Comparison of ENCODE assay signal across 16 cellular contexts in genomic region chr5:51389326-51389581, GRCh38. TPM values are rescaled to one million over a fixed set of nuclear protein-coding genes. Genes with fewer than 3 reads are reported as not detected.
DNase-seq lines count a peak whose midpoint lies in the region; TF ChIP-seq lines count a peak whose summit lies in the region.
"Had no signal": no experiment of that assay in that cellular context is flagged by ENCODE, and none has a peak within 500 bp of the region (broad histone marks: within the 10 kb centered on the region; RNA-seq: fewer than 3 reads in every experiment).

No MANE protein-coding gene starts in this region.

- H3K27ac ChIP-seq in HUES6 (ENCODE audit: low read depth, low read length) (no peak overlapping the region), GM23248 (no peak overlapping the region)
- H3K27ac ChIP-seq: gastrocnemius medialis had no signal

- no peak overlapping the region for H3K9ac ChIP-seq in HUES6 (ENCODE audit: low read length)
- no peak overlapping the region for H3K9ac ChIP-seq in GM23248

- no peaks in the 10 kb centered on the region for H3K9me3 Mint-ChIP-seq in neural crest cell

- TF ChIP-seq CTCF in BJ (IDR thresholded peaks at IDR 0.05; ENCODE audit: insufficient read depth, low read depth, low read length) (no peak), foreskin fibroblast (IDR thresholded peaks at IDR 0.05; ENCODE audit: low read depth, low read length) (no peak), neural crest cell (conservative IDR thresholded peaks at IDR 0.05) (no peak)

- H3K27me3 ChIP-seq in BJ (ENCODE audit: control insufficient read depth, insufficient read depth, low read length) = no peaks in the 10 kb centered on the region
- peaks cover 100% of the 10 kb centered on the region for H3K27me3 ChIP-seq in HUES6 (ENCODE audit: control insufficient read depth, insufficient read depth, low read length)
- H3K27me3 ChIP-seq in GM23248 (replicated peaks; ENCODE audit: insufficient read depth) = peaks cover 67% of the 10 kb centered on the region

- DNase-seq in BJ (ENCODE audit: low read depth) (no peak), foreskin fibroblast (no peak), neural crest cell (ENCODE audit: low read depth, low spot score) (no peak), HuH-7.5 (ENCODE audit: low spot score) (no peak), GM23248 (no peak)
- DNase-seq in activated naive CD4-positive, alpha-beta T cell treated with Interleukin-2 at 50 U/mL for 16 hours = no peak
- no peak for DNase-seq in activated T-cell treated with anti-CD3 and anti-CD28 coated beads, Interleukin-2, amount 50 U/mL, for 1 hour
- DNase-seq: activated CD4-positive, alpha-beta T cell treated with anti-CD3 and anti-CD28 coated beads for 4 hours; DMS153; gastrocnemius medialis; GOT3; naive B cell; stimulated activated CD4-positive, alpha-beta T cell treated with anti-CD3 and anti-CD28 coated beads, Interleukin-4, amount 100 ng/mL, for 4 hours; T1000 had no signal

- peaks cover 2% of the 10 kb centered on the region for H3K36me3 Mint-ChIP-seq in neural crest cell (ENCODE audit: low read depth)

- no peaks in the 10 kb centered on the region for H3K79me2 ChIP-seq in GM23248 (ENCODE audit: insufficient read depth)

- no peak overlapping the region for H3K4me2 ChIP-seq in GM23248 (ENCODE audit: unreplicated experiment)

- H3K4me1 ChIP-seq in HUES6 (ENCODE audit: control insufficient read depth, insufficient read depth, low read length) = peaks cover 82% of the 10 kb centered on the region
- no peaks in the 10 kb centered on the region for H3K4me1 ChIP-seq in GM23248 (ENCODE audit: insufficient read depth)
- H3K4me1 ChIP-seq: gastrocnemius medialis had no signal

- H3K27ac Mint-ChIP-seq in neural crest cell (ENCODE audit: unreplicated experiment) = no peak overlapping the region
- H3K27ac Mint-ChIP-seq: activated naive CD4-positive, alpha-beta T cell treated with anti-CD3 and anti-CD28 coated beads, Interleukin-2, amount 50 U/mL, for 72 hours; naive B cell had no signal

- H3F3A ChIP-seq in GM23248 (ENCODE audit: insufficient read depth) = no peaks in the 10 kb centered on the region

- POLR2A ChIA-PET in BJ (lab: Charles Lee) = no interaction called here

- CTCF ChIA-PET in BJ (lab: Yijun Ruan, JAX) = no interaction called here

- 3 to 9% methylated on average over 15 to 19 of the region's 19 CpGs for WGBS in GM23248 (ENCODE audit: low coverage in 1 of 2, low lambda C conversion rate in 2 of 2, missing lambda C conversion rate in 2 of 2), 2 experiments

- in situ Hi-C loops in GM23248 (cut with MboI) = no loop called here

- H3K27me3 Mint-ChIP-seq in neural crest cell (ENCODE audit: low read depth) = peaks cover 99% of the 10 kb centered on the region

- H3K9me3 ChIP-seq in HUES6 (ENCODE audit: control insufficient read depth, insufficient read depth, low read depth, low read length) (no peaks in the 10 kb centered on the region), GM23248 (ENCODE audit: low read depth) (no peaks in the 10 kb centered on the region)
- H3K9me3 ChIP-seq: gastrocnemius medialis had no signal

- H4K20me1 ChIP-seq in GM23248 (ENCODE audit: insufficient read depth) = no peaks in the 10 kb centered on the region

- peak overlapping the region; percentile 21 for H3K4me3 Mint-ChIP-seq in neural crest cell

- H2AFZ ChIP-seq in GM23248 = no peak overlapping the region

- H3K4me3 ChIP-seq in BJ (ENCODE audit: low read depth, low read length) = peak overlapping the region; percentile 41
- H3K4me3 ChIP-seq in HUES6 (ENCODE audit: low read depth, low read length) = peak overlapping the region; percentile 64
- H3K4me3 ChIP-seq in foreskin fibroblast (ENCODE audit: low read depth in 1 of 2, low read length in 2 of 2) = peak overlapping the region; percentile 8 to 92
- H3K4me3 ChIP-seq in GM23248 = no peak overlapping the region

- H3K4me1 Mint-ChIP-seq in neural crest cell = no peaks in the 10 kb centered on the region

- H3K36me3 ChIP-seq in BJ (ENCODE audit: control insufficient read depth, insufficient read depth, low read length) (no peaks in the 10 kb centered on the region), HUES6 (ENCODE audit: control insufficient read depth, insufficient read depth, low read length) (no peaks in the 10 kb centered on the region), GM23248 (ENCODE audit: low read depth) (no peaks in the 10 kb centered on the region)
- H3K36me3 ChIP-seq: gastrocnemius medialis had no signal

- H3K9me2 ChIP-seq in GM23248 (ENCODE audit: insufficient read depth) = no peaks in the 10 kb centered on the region

RNA-seq across cellular contexts. Expression of gene ISL1, which starts 6.0 kb away (rescaled TPM):
- polyA plus RNA-seq in BJ (2011; rRNA removed) = 0.82 and 1.2 TPM in 2 replicates
- 1.5 and 1.9 TPM in 2 replicates for polyA minus RNA-seq in BJ (2011; rRNA and poly(A)+ RNA removed)
- total RNA-seq in neural crest cell = 9.4 and 9.8 TPM in 2 replicates
- total RNA-seq in GM23248 (2014; rRNA removed; shearing (Covaris generic)) = not detected in 2 replicates
- not detected in 2 replicates for polyA plus RNA-seq in GM23248 (2016; fragmentation: Nextera tagmentation; extraction: Ambion mirVana)
- total RNA-seq: activated naive CD4-positive, alpha-beta T cell treated with anti-CD3 and anti-CD28 coated beads, Interleukin-2, amount 50 U/mL, for 72 hours; gastrocnemius medialis had no signal

Comparison
In these comparisons a context has a peak if more than half of its experiments do, and no peak if none do; other contexts are left out.
1. RNA of gene ISL1, which starts 6.0 kb away (total RNA-seq): 9.4 to 9.8 TPM in neural crest cell; not detected in GM23248; every median in the first group is over 10 times any median in the second.